8 cellular contexts compared by ENCODE assay signal in the genomic region with DNA sequence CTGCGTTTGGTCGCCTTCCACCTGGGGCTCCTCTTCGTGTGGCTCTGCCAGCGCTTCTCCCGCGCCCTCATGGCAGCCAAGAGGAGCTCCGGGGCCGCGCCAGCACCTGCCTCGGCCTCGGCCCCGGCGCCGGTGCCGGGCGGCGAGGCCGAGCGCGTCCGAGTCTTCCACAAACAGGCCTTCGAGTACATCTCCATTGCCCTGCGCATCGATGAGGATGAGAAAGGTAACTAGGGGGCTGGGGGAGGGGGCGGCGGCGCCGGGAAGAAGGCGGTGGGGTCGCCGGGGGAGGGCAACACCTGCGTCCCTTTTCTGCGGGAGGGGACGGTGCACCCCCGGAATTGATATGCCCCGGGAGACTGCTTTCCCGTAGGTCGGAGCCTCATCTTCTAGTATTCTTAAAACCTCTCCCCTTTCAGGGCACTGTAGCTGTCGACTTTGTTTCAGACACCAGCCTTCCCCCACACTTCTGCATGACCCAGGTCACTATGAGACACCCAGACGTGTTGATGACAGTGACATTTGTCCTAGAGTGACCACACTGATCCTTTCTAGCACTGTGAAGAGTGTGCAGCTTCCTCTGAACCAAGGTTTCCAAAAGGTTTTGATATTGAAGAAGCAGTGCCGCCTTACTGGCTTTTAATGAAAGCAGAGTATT. TPM values are rescaled to one million over a fixed set of nuclear protein-coding genes. Genes with fewer than 3 reads are reported as not detected.
A peak's percentile ranks its signal among the peaks of the same experiment; 100 is the strongest.
DNase-seq lines count a peak whose midpoint lies in the region; ATAC-seq and TF ChIP-seq lines count a peak whose summit lies in the region.

No MANE protein-coding gene starts in this region.

- ATAC-seq in HG02642 (IDR thresholded peaks at IDR 0.05; ENCODE audit: poor library complexity, unreplicated experiment) (peak; percentile 1), left colon (peak; percentile 6)
- ATAC-seq in stimulated activated naive CD8-positive, alpha-beta T cell treated with anti-CD3 and anti-CD28 coated beads, Interleukin-15, Interleukin-2, amounts not matched to agents 100 U/mL and 50 U/mL, for 24 hours = peak; percentile 5

- peak overlapping the region; percentile 79 for H3K27ac ChIP-seq in OCI-LY3 (ENCODE audit: low read length)

- peak overlapping the region; percentile 90 for H3K4me3 ChIP-seq in OCI-LY3 (ENCODE audit: low read length)

- no peaks in the 10 kb centered on the region; the same call in 1 of the 2 replicates for H3K9me3 ChIP-seq in OCI-LY3 (ENCODE audit: insufficient read depth, low read length)

- TF ChIP-seq CTCF in OCI-LY3 (IDR thresholded peaks at IDR 0.05; ENCODE audit: low read depth, low read length) = no peak

- intact Hi-C loops in left colon (cut with DNase I, micrococcal nuclease) = loop anchor here in 1 of 2 donors (10.0 kb wide), 1 partner anchor 91 kb away; no protein-coding TSS in a partner anchor

- peak overlapping the region; percentile 27; the same call in 1 of the 2 replicates for H2AFZ ChIP-seq in OCI-LY3 (ENCODE audit: low read depth, low read length)

- no peaks in the 10 kb centered on the region for H3K36me3 ChIP-seq in OCI-LY3 (replicated peaks; ENCODE audit: low read depth, low read length)

- peak overlapping the region; percentile 79 for H3K9ac ChIP-seq in OCI-LY3 (ENCODE audit: low read length)

- H3K4me2 ChIP-seq in OCI-LY3 (ENCODE audit: low read length) = peak overlapping the region; percentile 86

- H3K4me1 ChIP-seq in OCI-LY3 (ENCODE audit: low read length) = peaks cover 12% of the 10 kb centered on the region

- H3K79me2 ChIP-seq in OCI-LY3 (ENCODE audit: low read length) = peaks cover 12% of the 10 kb centered on the region

- DNase-seq in NCI-H510A treated with DMSO at 0.1 percent for 48 hours (lab: John Stamatoyannopoulos, UW) (peak; percentile 21), NCI-H510A (lab: John Stamatoyannopoulos, UW) (no peak), T47D (ENCODE audit: low read depth in 1 of 2, low spot score in 1 of 2) (peak; percentile 3 to 14), left colon (peak in 1 of 2 donors; percentile 36), ecto neural progenitor cell (ENCODE audit: low spot score) (no peak)
- peak; percentile 25 for DNase-seq in stimulated activated naive CD8-positive, alpha-beta T cell treated with anti-CD3 and anti-CD28 coated beads, Interleukin-15, Interleukin-2, amounts not matched to agents 100 U/mL and 50 U/mL, for 24 hours

- H3K27me3 ChIP-seq in OCI-LY3 (ENCODE audit: low read depth, low read length) = no peaks in the 10 kb centered on the region

- in situ Hi-C loops in T47D (cut with HindIII; ENCODE audit: low pct_unique_long_range_greater_than_20kb, low sequenced_read_pairs) = no loop called here

- no peaks in the 10 kb centered on the region for H4K20me1 ChIP-seq in OCI-LY3 (ENCODE audit: insufficient read depth, low read length)

RNA-seq across cellular contexts. Expression of a gene that starts 0.8 kb away (rescaled TPM):
- total RNA-seq in left colon = 10 to 100 TPM; 18.6 TPM

RNA-seq across cellular contexts. Expression of a gene that starts 24.5 kb away (rescaled TPM):
- total RNA-seq in left colon = 10 to 100 TPM; 40.5 to 50.8 TPM

RNA-seq across cellular contexts. Expression of a gene that starts 53.3 kb away (rescaled TPM):
- total RNA-seq in left colon = 10 to 100 TPM; 28.2 to 29.1 TPM

Comparison
In these comparisons a context has a peak if more than half of its experiments do, and no peak if none do; other contexts are left out.
1. DNase-seq: peak in NCI-H510A treated with DMSO at 0.1 percent for 48 hours (single experiment), T47D (2 of 2) and stimulated activated naive CD8-positive, alpha-beta T cell treated with anti-CD3 and anti-CD28 coated beads, Interleukin-15, Interleukin-2, amounts not matched to agents 100 U/mL and 50 U/mL, for 24 hours (single experiment); none in NCI-H510A (single experiment) and ecto neural progenitor cell (single experiment).
2. Peak in every context shown above with its lines, with median percentiles within 50 percentile points of each other: ATAC-seq.